In genomic region chr10:12656518-12657142, GRCh38 we compare ENCODE assay signal across 8 cellular contexts.
DNase-seq lines count a peak whose midpoint lies in the region; ATAC-seq lines count a peak whose summit lies in the region.

No MANE protein-coding gene starts in this region.

- peaks cover 26% of the 10 kb centered on the region for H3K4me1 Mint-ChIP-seq in activated T-cell treated with anti-CD3 and anti-CD28 coated beads, Interleukin-2, amount 50 U/mL, for 72 hours (ENCODE audit: low read depth)
- peaks cover 4% of the 10 kb centered on the region for H3K4me1 Mint-ChIP-seq in T-helper 17 cell

- peaks cover 0 to 8% of the 10 kb centered on the region in 2 donors for H3K36me3 Mint-ChIP-seq in activated T-cell treated with anti-CD3 and anti-CD28 coated beads, Interleukin-2, amount 50 U/mL, for 72 hours (ENCODE audit: insufficient read depth in 2 of 2)
- H3K36me3 Mint-ChIP-seq in T-helper 17 cell (ENCODE audit: low read depth): peaks cover 2% of the 10 kb centered on the region

- peak; percentile 51 to 72 for ATAC-seq in activated T-cell treated with anti-CD3 and anti-CD28 coated beads, Interleukin-2, amount 50 U/mL, for 72 hours (replicated peaks in 1 of 2)
- ATAC-seq in T-helper 17 cell (peak; percentile 84), GM21360 (IDR thresholded peaks at IDR 0.05; ENCODE audit: unreplicated experiment) (no peak)

- no peaks in the 10 kb centered on the region for H3K9me3 ChIP-seq in T-helper 17 cell (ENCODE audit: control insufficient read depth, low read length, poor library complexity, severe bottlenecking)

- no peaks in the 10 kb centered on the region for H3K9me3 Mint-ChIP-seq in activated T-cell treated with anti-CD3 and anti-CD28 coated beads, Interleukin-2, amount 50 U/mL, for 72 hours

- no peaks in the 10 kb centered on the region for H3K27me3 Mint-ChIP-seq in activated T-cell treated with anti-CD3 and anti-CD28 coated beads, Interleukin-2, amount 50 U/mL, for 72 hours (ENCODE audit: low read depth)
- no peaks in the 10 kb centered on the region for H3K27me3 Mint-ChIP-seq in T-helper 17 cell

- H3K27ac Mint-ChIP-seq in activated T-cell treated with anti-CD3 and anti-CD28 coated beads, Interleukin-2, amount 50 U/mL, for 72 hours: no peak overlapping the region
- peak overlapping the region; percentile 34 for H3K27ac Mint-ChIP-seq in T-helper 17 cell

- no peak overlapping the region for H3K4me3 Mint-ChIP-seq in activated T-cell treated with anti-CD3 and anti-CD28 coated beads, Interleukin-2, amount 50 U/mL, for 72 hours
- no peak overlapping the region for H3K4me3 Mint-ChIP-seq in T-helper 17 cell

- no peak for DNase-seq in activated T-cell treated with anti-CD3 and anti-CD28 coated beads, Interleukin-2, amount 50 U/mL, for 72 hours
- DNase-seq in activated T-cell treated with anti-CD3 and anti-CD28 coated beads for 4 hours: no peak
- peak; percentile 80 for DNase-seq in NAMALWA (ENCODE audit: low spot score)
- DNase-seq in T-helper 17 cell: no peak
- peak; percentile 47 for DNase-seq in fibroblast of the conjunctiva (ENCODE audit: low read depth)
- DNase-seq in pulmonary artery endothelial cell (ENCODE audit: low read depth, low spot score): peak; percentile 30
- no peak for DNase-seq in stimulated activated CD8-positive, alpha-beta memory T cell treated with anti-CD3 and anti-CD28 coated beads, Interleukin-4, amount 100 ng/mL, for 48 hours

Comparison
In these comparisons a context has a peak if more than half of its experiments do, and no peak if none do; other contexts are left out.
1. DNase-seq: peak in NAMALWA (single experiment), fibroblast of the conjunctiva (single experiment) and pulmonary artery endothelial cell (single experiment); none in activated T-cell treated with anti-CD3 and anti-CD28 coated beads, Interleukin-2, amount 50 U/mL, for 72 hours (0 of 2), activated T-cell treated with anti-CD3 and anti-CD28 coated beads for 4 hours (single experiment), T-helper 17 cell (0 of 3) and stimulated activated CD8-positive, alpha-beta memory T cell treated with anti-CD3 and anti-CD28 coated beads, Interleukin-4, amount 100 ng/mL, for 48 hours (single experiment).